1 cellular context compared by ENCODE assay signal in the genomic region with DNA sequence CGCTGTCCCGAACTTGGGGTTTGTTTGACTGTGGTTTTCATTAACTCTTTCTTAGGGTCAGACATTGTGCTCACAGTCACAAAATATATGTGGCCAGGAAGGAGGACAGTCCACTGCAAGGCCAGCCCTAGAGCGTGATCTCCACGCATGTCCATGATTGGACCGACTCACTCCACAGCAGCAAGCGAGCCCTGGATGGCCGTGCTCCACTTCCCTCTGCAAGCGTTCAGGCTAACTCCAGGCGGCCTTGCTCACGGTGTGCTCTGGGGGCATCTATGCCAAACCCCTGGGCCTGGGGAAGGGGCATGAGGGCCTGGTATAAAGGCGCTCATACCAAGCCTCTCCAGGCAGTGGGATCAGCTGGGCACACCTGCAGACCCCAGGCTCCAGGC.
TF ChIP-seq lines count a peak whose summit lies in the region.

No MANE protein-coding gene starts in this region.

TF ChIP-seq in HepG2, 621 proteins besides CTCF, POLR2A, EP300 and RAD21:
- TF ChIP-seq ZFP91 (CRISPR knock-in tag; IDR thresholded peaks at IDR 0.05; ENCODE audit: borderline replicate concordance) (peak; percentile 30; the same call in 1 of the 2 replicates), ZUFSP (CRISPR knock-in tag; IDR thresholded peaks at IDR 0.05; ENCODE audit: borderline replicate concordance) (no peak), ZNF768 (CRISPR knock-in tag; IDR thresholded peaks at IDR 0.05) (peak; percentile 26; the same call in 1 of the 2 replicates)
